39 cellular contexts compared by ENCODE assay signal in the genomic region with DNA sequence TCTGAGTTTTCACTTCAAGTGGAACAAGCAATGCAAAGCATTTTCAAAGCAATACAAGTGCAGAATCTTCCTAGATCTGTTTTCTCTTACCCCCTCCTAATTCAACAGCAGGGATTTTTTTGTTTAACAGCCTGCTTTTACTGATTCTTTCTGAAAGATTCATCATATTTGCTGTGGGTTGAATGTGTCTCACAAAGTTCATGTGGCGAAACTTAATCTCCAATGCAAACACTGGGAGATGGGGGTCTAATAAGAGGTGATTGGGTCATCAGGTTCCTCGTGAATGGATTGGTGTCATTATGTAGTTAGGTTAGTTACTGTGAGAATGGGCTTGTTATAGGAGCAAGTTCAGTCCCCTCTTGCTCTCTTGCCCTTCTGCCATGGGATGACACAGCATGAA.
"Had no signal": no experiment of that assay in that cellular context is flagged by ENCODE, and none has a peak within 500 bp of the region (broad histone marks: within the 10 kb centered on the region; RNA-seq: fewer than 3 reads in every experiment).

No MANE protein-coding gene starts in this region.

- H3K4me1 Mint-ChIP-seq: activated naive CD4-positive, alpha-beta T cell treated with anti-CD3 and anti-CD28 coated beads, Interleukin-2, amount 10 ng/mL, durations not matched to agents 7 days and 5 days; activated naive CD4-positive, alpha-beta T cell treated with anti-CD3 and anti-CD28 coated beads, Interleukin-2, amount 50 U/mL, for 24 hours; activated naive CD8-positive, alpha-beta T cell treated with anti-CD3 and anti-CD28 coated beads for 36 hours; activated naive CD8-positive, alpha-beta T cell treated with anti-CD3 and anti-CD28 coated beads, Interleukin-2, amount 10 ng/mL, durations not matched to agents 7 days and 5 days; brain; central memory CD8-positive, alpha-beta T cell had no signal

- DNase-seq: activated effector memory CD4-positive, alpha-beta T cell treated with anti-CD3 and anti-CD28 coated beads, Interleukin-2, amount 50 U/mL, for 16 hours; activated effector memory CD4-positive, alpha-beta T cell treated with Interleukin-2 at 50 U/mL for 16 hours; activated gamma-delta T cell; activated gamma-delta T cell treated with Interleukin-2 at 50 U/mL for 16 hours; activated naive CD4-positive, alpha-beta T cell; activated naive CD4-positive, alpha-beta T cell treated with anti-CD3 and anti-CD28 coated beads for 36 hours; activated naive CD4-positive, alpha-beta T cell treated with anti-CD3 and anti-CD28 coated beads, Interleukin-2, amount 10 ng/mL, durations not matched to agents 7 days and 5 days; activated naive CD4-positive, alpha-beta T cell treated with anti-CD3 and anti-CD28 coated beads, Interleukin-2, amount 50 U/mL, for 16 hours; activated naive CD4-positive, alpha-beta T cell treated with Interleukin-2 at 50 U/mL for 16 hours; activated naive CD8-positive, alpha-beta T cell treated with anti-CD3 and anti-CD28 coated beads for 36 hours; activated naive CD8-positive, alpha-beta T cell treated with anti-CD3 and anti-CD28 coated beads, Interleukin-2, amount 10 ng/mL, durations not matched to agents 7 days and 5 days; activated T-cell treated with anti-CD3 and anti-CD28 coated beads for 4 hours; activated T-cell treated with anti-CD3 and anti-CD28 coated beads, Interleukin-2, amount 50 U/mL, for 1 hour; activated T-cell treated with anti-CD3 and anti-CD28 coated beads, Interleukin-2, amount 50 U/mL, for 24 hours; activated T-cell treated with anti-CD3 and anti-CD28 coated beads, Interleukin-2, amount 50 U/mL, for 4 hours; activated T-cell treated with anti-CD3 and anti-CD28 coated beads, Interleukin-2, amount 50 U/mL, for 48 hours; activated T-cell treated with anti-CD3 and anti-CD28 coated beads, Interleukin-2, amount 50 U/mL, for 72 hours; adrenal gland; amniotic stem cell; anterior cingulate cortex; aorta; body of pancreas; brain microvascular endothelial cell; caudate nucleus; central memory CD4-positive, alpha-beta T cell; cerebellar nuclear complex had no signal

- H3K27ac Mint-ChIP-seq: activated naive CD4-positive, alpha-beta T cell treated with anti-CD3 and anti-CD28 coated beads for 36 hours; activated naive CD4-positive, alpha-beta T cell treated with anti-CD3 and anti-CD28 coated beads, Interleukin-2, amount 10 ng/mL, durations not matched to agents 7 days and 5 days; activated naive CD4-positive, alpha-beta T cell treated with anti-CD3 and anti-CD28 coated beads, Interleukin-2, amount 50 U/mL, for 24 hours; activated naive CD4-positive, alpha-beta T cell treated with anti-CD3 and anti-CD28 coated beads, Interleukin-2, amount 50 U/mL, for 72 hours; activated naive CD8-positive, alpha-beta T cell; activated naive CD8-positive, alpha-beta T cell treated with anti-CD3 and anti-CD28 coated beads for 36 hours; activated naive CD8-positive, alpha-beta T cell treated with anti-CD3 and anti-CD28 coated beads, Interleukin-2, amount 10 ng/mL, durations not matched to agents 7 days and 5 days; activated T-cell treated with anti-CD3 and anti-CD28 coated beads, Interleukin-2, amount 50 U/mL, for 24 hours; activated T-cell treated with anti-CD3 and anti-CD28 coated beads, Interleukin-2, amount 50 U/mL, for 72 hours; activated T-helper 1 cell treated with anti-CD3 and anti-CD28 coated beads, Interleukin-12 subunit alpha, Interleukin-12 subunit beta, Interleukin-2, Interleukin-4 antibody, amounts not matched to agents 30 ng/mL and 10 ng/mL and 1 ng/mL, durations not matched to agents 14 hours and 24 hours and 36 hours; activated T-helper 17 cell treated with anti-CD3 and anti-CD28 coated beads, Interleukin-2, amount 50 U/mL, for 72 hours; activated T-helper 2 cell treated with anti-CD3 and anti-CD28 coated beads, Interferon-gamma antibody, Interleukin-2, Interleukin-4, amounts not matched to agents 10 μg/mL and 5 μg/mL and 100 μg/mL, durations not matched to agents 14 hours and 24 hours and 36 hours; brain had no signal

- FAIRE-seq: astrocyte, bronchial epithelial cell had no signal

- H3K27me3 Mint-ChIP-seq: activated naive CD4-positive, alpha-beta T cell treated with anti-CD3 and anti-CD28 coated beads, Interleukin-2, amount 10 ng/mL, durations not matched to agents 7 days and 5 days; activated naive CD4-positive, alpha-beta T cell treated with anti-CD3 and anti-CD28 coated beads, Interleukin-2, amount 50 U/mL, for 24 hours; activated naive CD8-positive, alpha-beta T cell; activated naive CD8-positive, alpha-beta T cell treated with anti-CD3 and anti-CD28 coated beads for 36 hours; activated naive CD8-positive, alpha-beta T cell treated with anti-CD3 and anti-CD28 coated beads, Interleukin-2, amount 10 ng/mL, durations not matched to agents 7 days and 5 days; activated T-cell treated with anti-CD3 and anti-CD28 coated beads, Interleukin-2, amount 50 U/mL, for 24 hours; activated T-helper 17 cell treated with anti-CD3 and anti-CD28 coated beads, Interleukin-2, amount 50 U/mL, for 72 hours; brain; central memory CD8-positive, alpha-beta T cell had no signal

- H3K4me1 ChIP-seq: body of pancreas, breast epithelium had no signal

- H3K4me3 ChIP-seq: adrenal gland, ascending aorta, body of pancreas, breast epithelium, cardiac muscle cell had no signal

- ATAC-seq: activated naive CD4-positive, alpha-beta T cell treated with anti-CD3 and anti-CD28 coated beads, Interleukin-2, amount 50 U/mL, for 72 hours; activated T-cell treated with anti-CD3 and anti-CD28 coated beads, Interleukin-2, amount 50 U/mL, for 4 hours; activated T-cell treated with anti-CD3 and anti-CD28 coated beads, Interleukin-2, amount 50 U/mL, for 72 hours; activated T-helper 17 cell treated with anti-CD3 and anti-CD28 coated beads, Interleukin-2, amount 50 U/mL, for 72 hours; body of pancreas had no signal

- H3K9me3 ChIP-seq: adrenal gland, ascending aorta, body of pancreas, breast epithelium had no signal

- H3K36me3 Mint-ChIP-seq: activated naive CD4-positive, alpha-beta T cell treated with anti-CD3 and anti-CD28 coated beads, Interleukin-2, amount 10 ng/mL, durations not matched to agents 7 days and 5 days; activated naive CD4-positive, alpha-beta T cell treated with anti-CD3 and anti-CD28 coated beads, Interleukin-2, amount 50 U/mL, for 72 hours; activated naive CD8-positive, alpha-beta T cell treated with anti-CD3 and anti-CD28 coated beads for 36 hours had no signal

- H3K4me3 Mint-ChIP-seq: activated naive CD4-positive, alpha-beta T cell treated with anti-CD3 and anti-CD28 coated beads for 36 hours; activated naive CD4-positive, alpha-beta T cell treated with anti-CD3 and anti-CD28 coated beads, Interleukin-2, amount 10 ng/mL, durations not matched to agents 7 days and 5 days; activated naive CD4-positive, alpha-beta T cell treated with anti-CD3 and anti-CD28 coated beads, Interleukin-2, amount 50 U/mL, for 24 hours; activated naive CD8-positive, alpha-beta T cell; activated naive CD8-positive, alpha-beta T cell treated with anti-CD3 and anti-CD28 coated beads for 36 hours; activated naive CD8-positive, alpha-beta T cell treated with anti-CD3 and anti-CD28 coated beads, Interleukin-2, amount 10 ng/mL, durations not matched to agents 7 days and 5 days; activated T-cell treated with anti-CD3 and anti-CD28 coated beads, Interleukin-2, amount 50 U/mL, for 24 hours; activated T-cell treated with anti-CD3 and anti-CD28 coated beads, Interleukin-2, amount 50 U/mL, for 4 hours; activated T-cell treated with anti-CD3 and anti-CD28 coated beads, Interleukin-2, amount 50 U/mL, for 72 hours; activated T-helper 1 cell treated with anti-CD3 and anti-CD28 coated beads, Interleukin-12 subunit alpha, Interleukin-12 subunit beta, Interleukin-2, Interleukin-4 antibody, amounts not matched to agents 30 ng/mL and 10 ng/mL and 1 ng/mL, durations not matched to agents 14 hours and 24 hours and 36 hours; activated T-helper 17 cell treated with anti-CD3 and anti-CD28 coated beads, Interleukin-2, amount 50 U/mL, for 72 hours; brain; central memory CD8-positive, alpha-beta T cell had no signal

- H3K36me3 ChIP-seq: adrenal gland, ascending aorta, brain microvascular endothelial cell, breast epithelium, cardiac muscle cell had no signal

- H3K27ac ChIP-seq: adrenal gland, ascending aorta, body of pancreas, brain microvascular endothelial cell, breast epithelium, cardiac muscle cell had no signal

- H3K9me3 Mint-ChIP-seq: activated naive CD4-positive, alpha-beta T cell treated with anti-CD3 and anti-CD28 coated beads for 36 hours; activated naive CD4-positive, alpha-beta T cell treated with anti-CD3 and anti-CD28 coated beads, Interleukin-2, amount 10 ng/mL, durations not matched to agents 7 days and 5 days; activated naive CD4-positive, alpha-beta T cell treated with anti-CD3 and anti-CD28 coated beads, Interleukin-2, amount 50 U/mL, for 24 hours; activated naive CD4-positive, alpha-beta T cell treated with anti-CD3 and anti-CD28 coated beads, Interleukin-2, amount 50 U/mL, for 72 hours; activated naive CD8-positive, alpha-beta T cell treated with anti-CD3 and anti-CD28 coated beads for 36 hours; activated naive CD8-positive, alpha-beta T cell treated with anti-CD3 and anti-CD28 coated beads, Interleukin-2, amount 10 ng/mL, durations not matched to agents 7 days and 5 days; activated T-cell treated with anti-CD3 and anti-CD28 coated beads, Interleukin-2, amount 50 U/mL, for 24 hours; activated T-cell treated with anti-CD3 and anti-CD28 coated beads, Interleukin-2, amount 50 U/mL, for 4 hours; activated T-cell treated with anti-CD3 and anti-CD28 coated beads, Interleukin-2, amount 50 U/mL, for 72 hours; activated T-helper 1 cell treated with anti-CD3 and anti-CD28 coated beads, Interleukin-12 subunit alpha, Interleukin-12 subunit beta, Interleukin-2, Interleukin-4 antibody, amounts not matched to agents 30 ng/mL and 10 ng/mL and 1 ng/mL, durations not matched to agents 14 hours and 24 hours and 36 hours; activated T-helper 17 cell treated with anti-CD3 and anti-CD28 coated beads, Interleukin-2, amount 50 U/mL, for 72 hours; activated T-helper 2 cell treated with anti-CD3 and anti-CD28 coated beads, Interferon-gamma antibody, Interleukin-2, Interleukin-4, amounts not matched to agents 10 μg/mL and 5 μg/mL and 100 μg/mL, durations not matched to agents 14 hours and 24 hours and 36 hours; brain; central memory CD8-positive, alpha-beta T cell had no signal

- H3K27me3 ChIP-seq: adrenal gland, ascending aorta, body of pancreas, brain microvascular endothelial cell, breast epithelium, cardiac muscle cell had no signal
